In the genomic region with DNA sequence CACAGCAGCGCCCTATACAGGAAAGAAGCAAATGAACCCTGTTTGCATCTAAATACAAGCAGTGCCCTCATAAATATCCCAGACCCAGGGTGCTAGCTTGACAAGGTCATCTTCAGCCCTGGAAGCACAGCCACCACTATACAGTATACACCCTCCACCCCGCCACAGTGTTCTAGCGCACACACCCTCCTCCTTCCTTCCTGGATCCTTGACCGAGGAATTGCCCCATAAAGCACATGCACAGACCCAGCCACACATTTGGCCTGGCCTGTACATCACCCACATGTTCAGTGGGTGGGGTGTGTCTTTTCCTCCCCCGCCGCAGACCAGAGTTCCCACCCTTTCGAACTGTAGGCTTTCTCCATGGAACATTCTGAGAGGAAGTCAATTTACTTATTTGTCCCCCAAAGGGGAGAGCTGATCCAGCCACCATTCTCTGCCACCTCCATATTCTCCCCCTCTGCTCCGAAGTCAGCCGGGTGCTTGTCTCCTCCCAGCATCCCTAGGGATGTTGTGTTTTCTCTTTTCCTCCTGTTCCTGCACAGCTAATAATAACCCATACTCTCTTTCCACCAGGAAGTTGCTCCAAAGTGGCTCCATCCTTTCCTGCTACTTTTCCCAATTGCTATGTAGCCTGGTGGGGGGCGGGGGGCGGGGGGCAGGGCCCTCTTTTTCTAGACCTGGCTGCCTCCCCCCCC, we compare ENCODE assay signal across 9 cellular contexts. TPM values are rescaled to one million over a fixed set of nuclear protein-coding genes. Genes with fewer than 3 reads are reported as not detected.
A peak's percentile ranks its signal among the peaks of the same experiment; 100 is the strongest.
DNase-seq lines count a peak whose midpoint lies in the region; ATAC-seq and TF ChIP-seq lines count a peak whose summit lies in the region.
"Had no signal": no experiment of that assay in that cellular context is flagged by ENCODE, and none has a peak within 500 bp of the region (broad histone marks: within the 10 kb centered on the region; RNA-seq: fewer than 3 reads in every experiment).

No MANE protein-coding gene starts in this region.

- TF ChIP-seq CTCF in adrenal gland (IDR thresholded peaks at IDR 0.05) (no peak), lung (IDR thresholded peaks at IDR 0.05; ENCODE audit: control extremely low read depth, extremely low read depth) (no peak)

- peak; percentile 77 for DNase-seq in Right ventricle myocardium inferior (ENCODE audit: missing footprints)
- no peak for DNase-seq in cardiac septum (ENCODE audit: low spot score)
- DNase-seq in adrenal gland = peak; percentile 40 to 76 (median 65)
- peak; percentile 62 for DNase-seq in lung (ENCODE audit: low spot score)
- no peak for DNase-seq in activated CD4-positive, CD25-positive, alpha-beta regulatory T cell (lab: John Stamatoyannopoulos, UW)
- no peak for DNase-seq in GDM1 (lab: John Stamatoyannopoulos, UW)
- DNase-seq: cerebellar nuclear complex had no signal

- H3K4me3 ChIP-seq in adrenal gland (no peak overlapping the region), lung (no peak overlapping the region)

- H3K27ac ChIP-seq in adrenal gland (peak overlapping the region in 2 of 5 donors; percentile 50 to 80), lung (ENCODE audit: low read depth in 1 of 2, low read length in 1 of 2) (peak overlapping the region in 1 of 2 donors; percentile 34)

- ATAC-seq in Right ventricle myocardium inferior (peak; percentile 79), lung (ENCODE audit: insufficient read depth, low FRiP score) (no peak), GM21423 (IDR thresholded peaks at IDR 0.05; ENCODE audit: unreplicated experiment) (no peak), HG02678 (IDR thresholded peaks at IDR 0.05; ENCODE audit: unreplicated experiment) (no peak)

- peaks cover 8 to 18% of the 10 kb centered on the region in 2 donors for H3K4me1 ChIP-seq in adrenal gland (replicated peaks in 1 of 2)
- peaks cover 0 to 21% of the 10 kb centered on the region in 2 donors for H3K4me1 ChIP-seq in lung (ENCODE audit: control insufficient read depth in 2 of 2, insufficient read depth in 2 of 2, low read length in 2 of 2)

- no peaks in the 10 kb centered on the region for H3K36me3 ChIP-seq in adrenal gland (replicated peaks in 1 of 2)
- peaks cover 0 to 18% of the 10 kb centered on the region in 2 donors for H3K36me3 ChIP-seq in lung (ENCODE audit: control insufficient read depth in 2 of 2, insufficient read depth in 2 of 2, low read length in 2 of 2)

- no peaks in the 10 kb centered on the region for H3K9me3 ChIP-seq in adrenal gland (replicated peaks in 1 of 3)
- H3K9me3 ChIP-seq in lung (ENCODE audit: control insufficient read depth in 2 of 2, insufficient read depth in 1 of 2, low read length in 1 of 2) = no peaks in the 10 kb centered on the region

- intact Hi-C loops in Right ventricle myocardium inferior (cut with DNase I) = loop anchor here (2.0 kb wide), 1 partner anchor 24 kb away; no protein-coding TSS in a partner anchor
- intact Hi-C loops in cardiac septum (cut with DNase I) = no loop called here
- intact Hi-C loops in adrenal gland (cut with DNase I) = no loop called here

- H3K27me3 ChIP-seq in adrenal gland (peaks cover 9% of the 10 kb centered on the region), lung (ENCODE audit: control insufficient read depth, insufficient read depth) (no peaks in the 10 kb centered on the region)

- TF ChIP-seq POLR2A in adrenal gland (IDR thresholded peaks at IDR 0.05) = no peak

- 54 to 65% (median 58%) methylated on average over 10 to 11 of the region's 11 CpGs for WGBS in adrenal gland, 4 donors
- WGBS in lung, 2 donors = 34 to 44% methylated on average over 11 of the region's 11 CpGs

RNA-seq across cellular contexts. Expression of gene ABI3, which starts 6.6 kb away (rescaled TPM):
- total RNA-seq in Right ventricle myocardium inferior (6.3 TPM), cardiac septum (6.0 TPM), adrenal gland (10 to 100 TPM; 10.4 to 39.9 (median 17.5) TPM), lung (10 to 100 TPM in 1 of 2 donors, 1 to 10 TPM in 1; 6.9 to 20.0 TPM)
- polyA plus RNA-seq in adrenal gland (10 to 100 TPM in 2 of 3 donors, 1 to 10 TPM in 1; 4.4 to 15.1 (median 13.0) TPM), lung (10 to 100 TPM; 16.2 to 19.2 TPM)

RNA-seq across cellular contexts. Expression of gene GNGT2, which starts 6.7 kb away (rescaled TPM):
- total RNA-seq in Right ventricle myocardium inferior = 2.5 TPM
- 1.2 TPM for total RNA-seq in cardiac septum
- 10 to 100 TPM in 1 of 8 donors, 1 to 10 TPM in 7; 1.2 to 31.9 (median 3.4) TPM for total RNA-seq in adrenal gland
- polyA plus RNA-seq in adrenal gland = 1 to 10 TPM; 3.2 to 6.5 (median 3.3) TPM
- 1 to 10 TPM; 1.8 to 4.7 TPM for total RNA-seq in lung
- 10 to 100 TPM in 1 of 2 donors, 1 to 10 TPM in 1; 9.9 to 12.3 TPM for polyA plus RNA-seq in lung

RNA-seq across cellular contexts. Expression of gene PHOSPHO1, which starts 13.5 kb away (rescaled TPM):
- total RNA-seq in Right ventricle myocardium inferior (0.78 TPM), cardiac septum (3.8 TPM), adrenal gland (under 1 TPM in 4 of 8 donors, not detected in 4; 0.25 to 0.84 (median 0.60) TPM), lung (10 to 100 TPM in 1 of 2 donors, 1 to 10 TPM in 1; 1.6 to 10.2 TPM)
- polyA plus RNA-seq in adrenal gland (under 1 TPM in 2 of 3 donors, not detected in 1; 0.56 to 0.61 TPM), lung (1 to 10 TPM in 1 of 2 donors, under 1 TPM in 1; 0.37 to 2.2 TPM)

Comparison
In these comparisons a context has a peak if more than half of its experiments do, and no peak if none do; other contexts are left out.
1. DNase-seq: peak in Right ventricle myocardium inferior (single experiment), adrenal gland (7 of 7) and lung (single experiment); none in cardiac septum (single experiment), activated CD4-positive, CD25-positive, alpha-beta regulatory T cell (0 of 4) and GDM1 (single experiment).